20 cellular contexts compared by ENCODE assay signal in genomic region chr5:180690562-180690961, GRCh38. TPM values are rescaled to one million over a fixed set of nuclear protein-coding genes. Genes with fewer than 3 reads are reported as not detected.
"Had no signal": no experiment of that assay in that cellular context is flagged by ENCODE, and none has a peak within 500 bp of the region (broad histone marks: within the 10 kb centered on the region; RNA-seq: fewer than 3 reads in every experiment).

No MANE protein-coding gene starts in this region.

- H3K4me3 ChIP-seq: ascending aorta, coronary artery, heart right ventricle, left ventricle myocardium inferior, psoas muscle, smooth muscle cell, thyroid gland had no signal

- H3K9me3 Mint-ChIP-seq: immature natural killer cell had no signal

- H3K4me1 ChIP-seq: ascending aorta, heart right ventricle, left ventricle myocardium inferior, psoas muscle, thyroid gland had no signal

- H3K27me3 ChIP-seq: ascending aorta, thyroid gland had no signal

- ATAC-seq: esophagus mucosa, heart right ventricle, psoas muscle, sciatic nerve, SK-N-SH treated with all-trans-retinoic acid at 6 μM for 48 hours had no signal

- H3K36me3 Mint-ChIP-seq: immature natural killer cell had no signal

- H3K27ac ChIP-seq: ascending aorta, coronary artery, left ventricle myocardium inferior, psoas muscle, thyroid gland had no signal

- H3K36me3 ChIP-seq: ascending aorta, heart right ventricle, left ventricle myocardium inferior, thyroid gland had no signal

- DNase-seq: activated naive CD4-positive, alpha-beta T cell; heart right ventricle; immature natural killer cell; kidney glomerular epithelial cell; left ventricle myocardium inferior; mammary epithelial cell; midbrain; psoas muscle; stimulated activated CD4-positive, alpha-beta T cell treated with anti-CD3 and anti-CD28 coated beads, Interleukin-4, amount 100 ng/mL, for 1 hour; T-helper 1 cell; T-helper 9 cell; thyroid gland had no signal

- H3K9me3 ChIP-seq: psoas muscle, thyroid gland had no signal

RNA-seq across cellular contexts. Expression of gene FLT4, which starts 41.2 kb away (rescaled TPM):
- total RNA-seq: mammary epithelial cell, smooth muscle cell had no signal
- polyA plus RNA-seq: smooth muscle cell had no signal

RNA-seq across cellular contexts. Expression of gene OR2Y1, which starts 49.3 kb away (rescaled TPM):
- total RNA-seq: ascending aorta, esophagus mucosa, heart right ventricle, left ventricle myocardium inferior, mammary epithelial cell, osteocyte, psoas muscle, sciatic nerve, smooth muscle cell, thyroid gland, urinary bladder had no signal
- polyA plus RNA-seq: heart right ventricle, immature natural killer cell, mammary epithelial cell, psoas muscle, smooth muscle cell, urinary bladder had no signal
